In genomic region chr19:17747205-17748098, GRCh38 we compare ENCODE assay signal across 8 cellular contexts. TPM values are rescaled to one million over a fixed set of nuclear protein-coding genes. Genes with fewer than 3 reads are reported as not detected.
DNase-seq lines count a peak whose midpoint lies in the region; ATAC-seq and TF ChIP-seq lines count a peak whose summit lies in the region.

No MANE protein-coding gene starts in this region.

- H3K4me3 ChIP-seq in SK-N-SH (ENCODE audit: low read depth in 2 of 2, low read length in 1 of 2) = peak overlapping the region; percentile 59 to 65
- peak overlapping the region; percentile 44 to 48 for H3K4me3 ChIP-seq in testis

- H3K4me3 Mint-ChIP-seq in activated naive CD4-positive, alpha-beta T cell treated with anti-CD3 and anti-CD28 coated beads, Interleukin-2, amount 50 U/mL, for 24 hours = peak overlapping the region; percentile 69

- TF ChIP-seq RAD21 in SK-N-SH (IDR thresholded peaks at IDR 0.05; ENCODE audit: low read length) = no peak

- H3K36me3 Mint-ChIP-seq in activated naive CD4-positive, alpha-beta T cell treated with anti-CD3 and anti-CD28 coated beads, Interleukin-2, amount 50 U/mL, for 24 hours = no peaks in the 10 kb centered on the region

- no peaks in the 10 kb centered on the region for H3K79me2 ChIP-seq in SK-N-SH (ENCODE audit: insufficient read depth)

- H3K9me3 ChIP-seq in SK-N-SH = no peaks in the 10 kb centered on the region
- no peaks in the 10 kb centered on the region for H3K9me3 ChIP-seq in testis

- peaks cover 48% of the 10 kb centered on the region for H3K4me1 Mint-ChIP-seq in activated naive CD4-positive, alpha-beta T cell treated with anti-CD3 and anti-CD28 coated beads, Interleukin-2, amount 50 U/mL, for 24 hours

- H3K36me3 ChIP-seq in SK-N-SH (replicated peaks in 1 of 2; ENCODE audit: control insufficient read depth in 1 of 2, insufficient read depth in 2 of 2, low read length in 1 of 2) (no peaks in the 10 kb centered on the region), testis (ENCODE audit: low read depth, missing control alignments) (no peaks in the 10 kb centered on the region)

- TF ChIP-seq CTCF in SK-N-SH (IDR thresholded peaks at IDR 0.05) = no peak
- no peak for TF ChIP-seq CTCF in omental fat pad (IDR thresholded peaks at IDR 0.05)
- no peak for TF ChIP-seq CTCF in testis (IDR thresholded peaks at IDR 0.05)

- peaks cover 6% of the 10 kb centered on the region for H3F3A ChIP-seq in SK-N-SH (replicated peaks; ENCODE audit: insufficient read depth)

- H3K27ac ChIP-seq in SK-N-SH (ENCODE audit: low read depth in 2 of 2, low read length in 1 of 2) (no peak overlapping the region; a peak in 1 of 4 replicates), testis (no peak overlapping the region)

- H2AFZ ChIP-seq in SK-N-SH (ENCODE audit: low read depth) = peak overlapping the region; percentile 79

- no peak for TF ChIP-seq EP300 in SK-N-SH (IDR thresholded peaks at IDR 0.05; ENCODE audit: borderline replicate concordance in 1 of 2, low read depth in 1 of 2, low read length in 1 of 2)

- no peak overlapping the region for H3K9ac ChIP-seq in SK-N-SH

- intact Hi-C loops in testis (cut with DNase I; ENCODE audit: low total_unique reads) = no loop called here

- peak overlapping the region; percentile 51 for H3K27ac Mint-ChIP-seq in activated naive CD4-positive, alpha-beta T cell treated with anti-CD3 and anti-CD28 coated beads, Interleukin-2, amount 50 U/mL, for 24 hours

- 5% methylated on average over 23 of the region's 75 CpGs for WGBS in SK-N-SH (ENCODE audit: low lambda C conversion rate)
- 6 to 15% methylated on average over 8 to 57 of the region's 75 CpGs for WGBS in testis, 2 donors

- POLR2A ChIA-PET in SK-N-SH (lab: Yijun Ruan, JAX) = interaction anchor here (0.7 to 1.4 kb wide), 2 partner anchors 14 to 15 kb away, joined by 3 to 5 read pairs; no protein-coding TSS in a partner anchor

- H3K9me2 ChIP-seq in SK-N-SH = no peaks in the 10 kb centered on the region

- DNase-seq in GM04503 (ENCODE audit: low read depth) (peak; percentile 35), NCI-H1092 (lab: John Stamatoyannopoulos, UW) (peak; percentile 95), SK-N-SH (peak; percentile 100), glomerular visceral epithelial cell (ENCODE audit: extremely low spot score) (peak; percentile 93), omental fat pad (ENCODE audit: low spot score) (peak; percentile 78), testis (peak; percentile 97)

- H3K9me3 Mint-ChIP-seq in activated naive CD4-positive, alpha-beta T cell treated with anti-CD3 and anti-CD28 coated beads, Interleukin-2, amount 50 U/mL, for 24 hours = no peaks in the 10 kb centered on the region

- H3K27me3 Mint-ChIP-seq in activated naive CD4-positive, alpha-beta T cell treated with anti-CD3 and anti-CD28 coated beads, Interleukin-2, amount 50 U/mL, for 24 hours = no peaks in the 10 kb centered on the region

- H3K4me1 ChIP-seq in SK-N-SH (ENCODE audit: control insufficient read depth in 1 of 2, insufficient read depth in 2 of 2, low read depth in 1 of 2, low read length in 1 of 2) (peaks cover 0 to 4% of the 10 kb centered on the region in 2 experiments; a peak in 1 of 4 replicates), testis (peaks cover 4% of the 10 kb centered on the region)

- CTCF ChIA-PET in SK-N-SH (lab: Yijun Ruan, JAX) = interaction anchor here (0.7 to 1.5 kb wide), 4 partner anchors 17 to 112 kb away, joined by 3 read pairs; partner anchors contain the start of gene RPL18A

- no peaks in the 10 kb centered on the region for H3K27me3 ChIP-seq in SK-N-SH (ENCODE audit: insufficient read depth)
- no peaks in the 10 kb centered on the region for H3K27me3 ChIP-seq in testis

- no peaks in the 10 kb centered on the region for H4K20me1 ChIP-seq in SK-N-SH (ENCODE audit: insufficient read depth)

- H3K4me2 ChIP-seq in SK-N-SH = peak overlapping the region; percentile 84

- ATAC-seq in HG02588 (IDR thresholded peaks at IDR 0.05; ENCODE audit: unreplicated experiment) (peak; percentile 75), omental fat pad (ENCODE audit: low FRiP score) (peak; percentile 96)

- no peak for TF ChIP-seq POLR2A in testis (IDR thresholded peaks at IDR 0.05)

TF ChIP-seq in SK-N-SH, 30 proteins besides CTCF, POLR2A, EP300 and RAD21 (continues in another document):
- TF ChIP-seq MEF2A (IDR thresholded peaks at IDR 0.05; ENCODE audit: borderline replicate concordance, low read depth) (no peak), RFX5 (IDR thresholded peaks at IDR 0.05; ENCODE audit: low read length) (0 out of 2 replicates have a peak, but pooled peaks have one; percentile 33), RXRA (IDR thresholded peaks at IDR 0.05; ENCODE audit: borderline replicate concordance, low read depth) (no peak), NRF1 (IDR thresholded peaks at IDR 0.05; ENCODE audit: low read depth, low read length) (0 out of 2 replicates have a peak, but pooled peaks have one; percentile 26), FOSL2 (IDR thresholded peaks at IDR 0.05; ENCODE audit: borderline replicate concordance, low read depth) (no peak), CHD2 (IDR thresholded peaks at IDR 0.05; ENCODE audit: low read length, partially characterized antibody) (peak; percentile 37), POLR2AphosphoS5 (IDR thresholded peaks at IDR 0.05; ENCODE audit: low read depth, low read length) (no peak), EZH2phosphoT487 (IDR thresholded peaks at IDR 0.05; ENCODE audit: borderline replicate concordance, low read depth) (no peak), RCOR1 (IDR thresholded peaks at IDR 0.05; ENCODE audit: low read length) (no peak; the same call in 1 of the 2 replicates), MXI1 (IDR thresholded peaks at IDR 0.05; ENCODE audit: low read depth, low read length) (no peak), FOXM1 (IDR thresholded peaks at IDR 0.05; ENCODE audit: low read depth) (no peak), YY1 (IDR thresholded peaks at IDR 0.05; ENCODE audit: low read depth) (no peak), REST (IDR thresholded peaks at IDR 0.05; ENCODE audit: low read depth, low read length) (no peak), TAF1 (IDR thresholded peaks at IDR 0.05; ENCODE audit: borderline replicate concordance, low read depth, low read length) (no peak)
- TF ChIP-seq, protein P1, sequence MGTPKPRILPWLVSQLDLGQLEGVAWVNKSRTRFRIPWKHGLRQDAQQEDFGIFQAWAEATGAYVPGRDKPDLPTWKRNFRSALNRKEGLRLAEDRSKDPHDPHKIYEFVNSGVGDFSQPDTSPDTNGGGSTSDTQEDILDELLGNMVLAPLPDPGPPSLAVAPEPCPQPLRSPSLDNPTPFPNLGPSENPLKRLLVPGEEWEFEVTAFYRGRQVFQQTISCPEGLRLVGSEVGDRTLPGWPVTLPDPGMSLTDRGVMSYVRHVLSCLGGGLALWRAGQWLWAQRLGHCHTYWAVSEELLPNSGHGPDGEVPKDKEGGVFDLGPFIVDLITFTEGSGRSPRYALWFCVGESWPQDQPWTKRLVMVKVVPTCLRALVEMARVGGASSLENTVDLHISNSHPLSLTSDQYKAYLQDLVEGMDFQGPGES (IDR thresholded peaks at IDR 0.05; ENCODE audit: low read depth, low read length) = no peak

RNA-seq across cellular contexts. Expression of gene FCHO1, which starts 3.8 kb away (rescaled TPM):
- polyA plus RNA-seq in SK-N-SH (2012; rRNA removed) (0.19 and 0.71 TPM in 2 replicates), testis (ENCODE audit: insufficient read depth, low read depth, low replicate concordance) (9.8 TPM)
- polyA plus RNA-seq in SK-N-SH (2012; cell fraction: cytosol; rRNA removed) = 0.04 and 0.16 TPM in 2 replicates
- 0.75 and 1.4 TPM in 2 replicates for polyA plus RNA-seq in SK-N-SH (2012; cell fraction: nucleus; rRNA removed)
- total RNA-seq in omental fat pad (1 to 10 TPM; 3.1 to 7.4 (median 4.9) TPM), testis (10 to 100 TPM; 12.8 to 15.6 TPM)

RNA-seq across cellular contexts. Expression of gene MAP1S, which starts 28.2 kb away (rescaled TPM):
- polyA plus RNA-seq in SK-N-SH (2012; rRNA removed) (7.8 and 18.4 TPM in 2 replicates), testis (ENCODE audit: insufficient read depth, low read depth, low replicate concordance) (123 TPM)
- polyA plus RNA-seq in SK-N-SH (2012; cell fraction: cytosol; rRNA removed) = 4.9 and 9.1 TPM in 2 replicates
- polyA plus RNA-seq in SK-N-SH (2012; cell fraction: nucleus; rRNA removed) = 24.7 and 42.3 TPM in 2 replicates
- total RNA-seq in omental fat pad (10 to 100 TPM; 19.4 to 35.9 (median 23.8) TPM), testis (100 to 1,000 TPM in 1 of 2 donors, 10 to 100 TPM in 1; 95.5 to 106 TPM)

RNA-seq across cellular contexts. Expression of gene B3GNT3, which starts 47.5 kb away (rescaled TPM):
- polyA plus RNA-seq in SK-N-SH (2012; rRNA removed) (not detected in 2 replicates), testis (ENCODE audit: insufficient read depth, low read depth, low replicate concordance) (0.63 TPM)
- polyA plus RNA-seq in SK-N-SH (2012; cell fraction: cytosol; rRNA removed) = not detected in 2 replicates
- 0.05 TPM in 1 of 2 replicates, not detected in the other for polyA plus RNA-seq in SK-N-SH (2012; cell fraction: nucleus; rRNA removed)
- total RNA-seq in omental fat pad (under 1 TPM in 2 of 4 donors, not detected in 2; 0.19 to 0.32 TPM), testis (under 1 TPM; 0.19 to 0.71 TPM)

RNA-seq across cellular contexts. Expression of gene UNC13A, which starts 59.3 kb away (rescaled TPM):
- polyA plus RNA-seq in SK-N-SH (2012; rRNA removed) (0.32 and 0.38 TPM in 2 replicates), testis (ENCODE audit: insufficient read depth, low read depth, low replicate concordance) (1.2 TPM)
- polyA plus RNA-seq in SK-N-SH (2012; cell fraction: cytosol; rRNA removed) = 0.17 and 0.45 TPM in 2 replicates
- 0.93 and 1.2 TPM in 2 replicates for polyA plus RNA-seq in SK-N-SH (2012; cell fraction: nucleus; rRNA removed)
- total RNA-seq in omental fat pad (under 1 TPM; 0.09 to 0.24 (median 0.14) TPM), testis (1 to 10 TPM; 2.6 to 3.2 TPM)

Comparison
In these comparisons a context has a peak if more than half of its experiments do, and no peak if none do; other contexts are left out.
1. DNase-seq: peak in every context shown above with its lines; median percentile 100 in SK-N-SH; 97 in testis; 95 in NCI-H1092; 93 in glomerular visceral epithelial cell; 78 in omental fat pad; 35 in GM04503.